Comparison of ENCODE assay signal across 18 cellular contexts in the genomic region with DNA sequence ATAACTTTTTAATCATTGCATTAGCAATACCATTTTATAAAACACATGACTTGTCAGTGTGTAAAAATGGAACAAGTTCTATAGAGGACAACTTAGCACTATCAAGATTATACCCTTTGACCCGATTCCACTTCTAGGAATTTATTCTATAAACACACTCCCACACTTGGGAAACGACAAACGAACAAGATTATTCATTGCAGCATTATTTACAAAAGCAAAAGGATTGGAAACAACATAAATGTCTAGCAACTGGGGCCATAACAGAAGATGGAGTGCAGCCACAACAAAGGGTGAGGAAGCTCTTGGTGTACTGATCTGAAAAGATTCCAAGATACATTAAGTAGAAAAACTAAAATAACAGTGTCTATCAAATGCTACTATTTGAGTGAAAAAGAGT. TPM values are rescaled to one million over a fixed set of nuclear protein-coding genes. Genes with fewer than 3 reads are reported as not detected.
DNase-seq lines count a peak whose midpoint lies in the region; ATAC-seq and TF ChIP-seq lines count a peak whose summit lies in the region.
"Had no signal": no experiment of that assay in that cellular context is flagged by ENCODE, and none has a peak within 500 bp of the region (broad histone marks: within the 10 kb centered on the region; RNA-seq: fewer than 3 reads in every experiment).

No MANE protein-coding gene starts in this region.

- H3K27ac Mint-ChIP-seq in effector memory CD8-positive, alpha-beta T cell: no peak overlapping the region

- no peak for ATAC-seq in GM18520 (IDR thresholded peaks at IDR 0.05; ENCODE audit: unreplicated experiment)
- ATAC-seq in effector memory CD8-positive, alpha-beta T cell (replicated peaks): no peak
- ATAC-seq: HCT116 had no signal

- H3K9me3 ChIP-seq in esophagus squamous epithelium (peaks cover 0 to 6% (median 3%) of the 10 kb centered on the region in 3 donors), muscle layer of duodenum (ENCODE audit: control insufficient read depth in 1 of 2, low read length in 2 of 2) (no peaks in the 10 kb centered on the region), vagina (no peaks in the 10 kb centered on the region)
- H3K9me3 ChIP-seq: SK-N-SH had no signal

- H3K27me3 ChIP-seq in esophagus squamous epithelium (no peaks in the 10 kb centered on the region), muscle layer of duodenum (ENCODE audit: low read depth, low read length) (no peaks in the 10 kb centered on the region), vagina (no peaks in the 10 kb centered on the region)

- TF ChIP-seq POLR2A in esophagus squamous epithelium (IDR thresholded peaks at IDR 0.05) (no peak), vagina (IDR thresholded peaks at IDR 0.05) (no peak)

- DNase-seq in KG1 (lab: John Stamatoyannopoulos, UW) (peak; percentile 6), esophagus squamous epithelium (lab: John Stamatoyannopoulos, UW) (no peak), vagina (ENCODE audit: extremely low spot score in 2 of 2) (no peak), NCI-H187 treated with DMSO at 0.1 percent for 48 hours (lab: John Stamatoyannopoulos, UW) (no peak)
- no peak for DNase-seq in effector memory CD8-positive, alpha-beta T cell
- DNase-seq: ACHN, DND-41, NCI-H1417 treated with DMSO at 0.1 percent for 48 hours, NCI-H1930, NCI-H226, NCI-H524, NCI-H82, SHP77 treated with DMSO at 0.1 percent for 48 hours, SK-N-SH had no signal

- H3K4me1 Mint-ChIP-seq in effector memory CD8-positive, alpha-beta T cell (ENCODE audit: low read depth in 2 of 2): no peaks in the 10 kb centered on the region

- H3K27me3 Mint-ChIP-seq in effector memory CD8-positive, alpha-beta T cell: peaks cover 29 to 49% of the 10 kb centered on the region in 2 donors

- WGBS in esophagus squamous epithelium, 2 donors: 24 to 48% methylated on average over 3 of the region's 3 CpGs

- H3K4me1 ChIP-seq in esophagus squamous epithelium (peaks cover 0 to 34% (median 0%) of the 10 kb centered on the region in 3 donors), muscle layer of duodenum (ENCODE audit: control insufficient read depth in 1 of 2, insufficient read depth in 2 of 2, low read length in 2 of 2) (peaks cover 0 to 10% of the 10 kb centered on the region in 2 donors), vagina (peaks cover 15% of the 10 kb centered on the region)

- H3K27ac ChIP-seq in esophagus squamous epithelium: peak overlapping the region in 3 of 4 donors; percentile 67 to 90 (median 79)
- H3K27ac ChIP-seq in muscle layer of duodenum (ENCODE audit: low read length): peak overlapping the region; percentile 68
- peak overlapping the region; percentile 62 for H3K27ac ChIP-seq in vagina
- H3K27ac ChIP-seq: C4-2B had no signal

- intact Hi-C loops in esophagus squamous epithelium (cut with DNase I): no loop called here
- intact Hi-C loops in vagina (cut with DNase I): no loop called here

- H3K36me3 Mint-ChIP-seq in effector memory CD8-positive, alpha-beta T cell (ENCODE audit: insufficient read depth): no peaks in the 10 kb centered on the region

- no peaks in the 10 kb centered on the region for H3K36me3 ChIP-seq in esophagus squamous epithelium
- no peaks in the 10 kb centered on the region for H3K36me3 ChIP-seq in muscle layer of duodenum (ENCODE audit: control insufficient read depth in 1 of 2, insufficient read depth in 2 of 2, low read length in 2 of 2)
- H3K36me3 ChIP-seq in vagina: no peaks in the 10 kb centered on the region

- TF ChIP-seq CTCF in esophagus squamous epithelium (IDR thresholded peaks at IDR 0.05) (no peak), vagina (IDR thresholded peaks at IDR 0.05) (no peak)

- H3K9me3 Mint-ChIP-seq in effector memory CD8-positive, alpha-beta T cell: no peaks in the 10 kb centered on the region

- H3K4me3 ChIP-seq in esophagus squamous epithelium: no peak overlapping the region
- no peak overlapping the region for H3K4me3 ChIP-seq in muscle layer of duodenum (ENCODE audit: low read depth in 1 of 2, low read length in 2 of 2)
- no peak overlapping the region for H3K4me3 ChIP-seq in vagina

- no peak overlapping the region for H3K4me3 Mint-ChIP-seq in effector memory CD8-positive, alpha-beta T cell

RNA-seq across cellular contexts. Expression of gene IRAG1, which starts 2.3 kb away (rescaled TPM):
- total RNA-seq in esophagus squamous epithelium (10 to 100 TPM in 2 of 4 donors, 1 to 10 TPM in 2; 3.5 to 48.4 (median 9.9) TPM), vagina (18.2 TPM)

RNA-seq across cellular contexts. Expression of gene CTR9, which starts 55.2 kb away (rescaled TPM):
- total RNA-seq in esophagus squamous epithelium: 10 to 100 TPM; 21.4 to 34.4 (median 27.0) TPM
- 20.6 TPM for total RNA-seq in vagina
